ENCODE assay signal across 29 cellular contexts in genomic region chr7:45151131-45151684, GRCh38. TPM values are rescaled to one million over a fixed set of nuclear protein-coding genes. Genes with fewer than 3 reads are reported as not detected.
"Had no signal": no experiment of that assay in that cellular context is flagged by ENCODE, and none has a peak within 500 bp of the region (broad histone marks: within the 10 kb centered on the region; RNA-seq: fewer than 3 reads in every experiment).

No MANE protein-coding gene starts in this region.

- H3K9me3 ChIP-seq: gastroesophageal sphincter, neutrophil, testis, transverse colon, uterus had no signal

- H3K9me3 Mint-ChIP-seq: activated naive CD4-positive, alpha-beta T cell treated with anti-CD3 and anti-CD28 coated beads, Interleukin-2, amount 50 U/mL, for 24 hours; activated naive CD8-positive, alpha-beta T cell treated with anti-CD3 and anti-CD28 coated beads, Interleukin-2, amount 50 U/mL, for 24 hours; effector memory CD8-positive, alpha-beta T cell; nephron progenitor cell had no signal

- H3K27ac Mint-ChIP-seq: activated naive CD4-positive, alpha-beta T cell treated with anti-CD3 and anti-CD28 coated beads, Interleukin-2, amount 50 U/mL, for 24 hours; activated naive CD8-positive, alpha-beta T cell treated with anti-CD3 and anti-CD28 coated beads, Interleukin-2, amount 50 U/mL, for 24 hours; effector memory CD8-positive, alpha-beta T cell; nephron progenitor cell; progenitor cell of endocrine pancreas had no signal

- H3K36me3 ChIP-seq: gastroesophageal sphincter, neutrophil, transverse colon, uterus had no signal

- H3K27me3 Mint-ChIP-seq: activated naive CD4-positive, alpha-beta T cell treated with anti-CD3 and anti-CD28 coated beads, Interleukin-2, amount 50 U/mL, for 24 hours had no signal

- H3K27me3 ChIP-seq: testis, uterus had no signal

- H3K27ac ChIP-seq: gastroesophageal sphincter, hepatocyte, neutrophil, testis, transverse colon, uterus had no signal

- H3K4me1 Mint-ChIP-seq: activated naive CD4-positive, alpha-beta T cell treated with anti-CD3 and anti-CD28 coated beads, Interleukin-2, amount 50 U/mL, for 24 hours; activated naive CD8-positive, alpha-beta T cell treated with anti-CD3 and anti-CD28 coated beads, Interleukin-2, amount 50 U/mL, for 24 hours had no signal

- DNase-seq: activated CD4-positive, alpha-beta T cell treated with anti-CD3 and anti-CD28 coated beads for 48 hours; activated CD4-positive, alpha-beta T cell treated with anti-CD3 and anti-CD28 coated beads, Interleukin-2, amount 50 U/mL, for 48 hours; activated CD8-positive, alpha-beta memory T cell treated with anti-CD3 and anti-CD28 coated beads for 24 hours; activated gamma-delta T cell; activated naive CD8-positive, alpha-beta T cell treated with anti-CD3 and anti-CD28 coated beads, Interleukin-2, amount 50 U/mL, for 24 hours; amygdala; cortex of kidney; effector memory CD8-positive, alpha-beta T cell; islet precursor cell; left colon; mammary epithelial cell; nephron progenitor cell; retina; stimulated activated naive CD4-positive, alpha-beta T cell treated with Interleukin-2 at 50 U/mL for 16 hours; testis; transverse colon; uterus had no signal

- H3K4me1 ChIP-seq: testis, uterus had no signal

- H3K4me3 Mint-ChIP-seq: activated naive CD4-positive, alpha-beta T cell treated with anti-CD3 and anti-CD28 coated beads, Interleukin-2, amount 50 U/mL, for 24 hours; activated naive CD8-positive, alpha-beta T cell treated with anti-CD3 and anti-CD28 coated beads, Interleukin-2, amount 50 U/mL, for 24 hours; effector memory CD8-positive, alpha-beta T cell; nephron progenitor cell had no signal

- H3K4me3 ChIP-seq: gastroesophageal sphincter, hepatocyte, smooth muscle cell, testis, transverse colon, uterus had no signal

- H3K36me3 Mint-ChIP-seq: activated naive CD4-positive, alpha-beta T cell treated with anti-CD3 and anti-CD28 coated beads, Interleukin-2, amount 50 U/mL, for 24 hours had no signal

RNA-seq across cellular contexts. Expression of gene RAMP3, which starts 6.4 kb away (rescaled TPM):
- total RNA-seq: bronchial epithelial cell; endothelial cell of umbilical vein; fibroblast of villous mesenchyme; hepatocyte; mammary epithelial cell; osteocyte; progenitor cell of endocrine pancreas; smooth muscle cell; T-helper 1 cell treated with Interleukin-12 subunit alpha and Interleukin-12 subunit beta and Interleukin-4 antibody, amounts not matched to agents 30 ng/mL and 1 ng/mL, for 36 hours had no signal
- polyA plus RNA-seq: endothelial cell of umbilical vein, fibroblast of lung, hepatocyte, mammary epithelial cell, smooth muscle cell had no signal
